13 cellular contexts compared by ENCODE assay signal in the genomic region with DNA sequence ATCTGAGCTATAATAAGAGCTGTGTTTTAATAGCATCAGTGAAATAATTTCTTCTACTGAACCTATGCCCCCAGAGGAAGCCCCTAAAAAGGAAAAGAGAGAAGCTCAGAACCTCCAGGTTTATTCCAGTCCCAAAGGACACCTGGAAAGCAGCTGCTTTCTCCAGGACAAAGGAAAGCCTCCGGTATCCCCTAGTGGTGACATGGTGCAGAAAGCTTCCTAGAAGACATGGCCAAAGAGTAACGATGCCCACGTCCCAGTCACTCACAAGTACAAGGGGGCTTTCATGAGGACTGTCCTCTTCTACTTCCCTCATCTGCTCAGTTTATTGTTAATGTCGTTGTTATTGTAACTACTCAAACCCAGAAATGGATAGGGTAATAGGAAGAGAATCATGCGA.
DNase-seq lines count a peak whose midpoint lies in the region; ATAC-seq and TF ChIP-seq lines count a peak whose summit lies in the region.
"Had no signal": no experiment of that assay in that cellular context is flagged by ENCODE, and none has a peak within 500 bp of the region (broad histone marks: within the 10 kb centered on the region; RNA-seq: fewer than 3 reads in every experiment).

No MANE protein-coding gene starts in this region.

- H3K4me1 Mint-ChIP-seq in neural crest cell: peaks cover 21% of the 10 kb centered on the region

- H2AFZ ChIP-seq in mammary epithelial cell (ENCODE audit: low read depth, low read length): no peak overlapping the region

- no peaks in the 10 kb centered on the region for H3K36me3 Mint-ChIP-seq in neural crest cell (ENCODE audit: low read depth)

- H3K4me3 ChIP-seq in GM06990 (replicated peaks; ENCODE audit: low read depth, low read length): no peak overlapping the region
- H3K4me3 ChIP-seq in LNCaP clone FGC (ENCODE audit: low read depth, low read length): no peak overlapping the region
- H3K4me3 ChIP-seq in mammary epithelial cell (replicated peaks in 1 of 3; ENCODE audit: insufficient read depth in 1 of 3, low read depth in 2 of 3, low read length in 3 of 3): no peak overlapping the region
- no peak overlapping the region for H3K4me3 ChIP-seq in tibial artery
- H3K4me3 ChIP-seq: SJCRH30 had no signal

- no peak overlapping the region for H3K27ac Mint-ChIP-seq in neural crest cell (ENCODE audit: unreplicated experiment)

- H3K79me2 ChIP-seq in mammary epithelial cell (ENCODE audit: insufficient read depth, low read length): no peaks in the 10 kb centered on the region

- no TSS peak for BruUV-seq in mammary epithelial cell (replicated peaks; lab: Mats Ljungman, UMichigan)

- no peaks in the 10 kb centered on the region for H3K9me3 Mint-ChIP-seq in neural crest cell

- dilution Hi-C loops in mammary epithelial cell (cut with HindIII; ENCODE audit: low sequenced_read_pairs): no loop called here

- no peak overlapping the region for H3K9ac ChIP-seq in mammary epithelial cell (ENCODE audit: insufficient read depth, low read length)

- 43% methylated on average over 5 of the region's 5 CpGs for WGBS in mammary epithelial cell (ENCODE audit: low coverage, missing lambda C conversion rate)

- H3K27me3 Mint-ChIP-seq in neural crest cell (ENCODE audit: low read depth): no peaks in the 10 kb centered on the region

- H3K4me1 ChIP-seq in mammary epithelial cell (ENCODE audit: insufficient read depth, low read length): no peaks in the 10 kb centered on the region
- H3K4me1 ChIP-seq in tibial artery: no peaks in the 10 kb centered on the region
- H3K4me1 ChIP-seq: SJCRH30 had no signal

- no peaks in the 10 kb centered on the region for H3K36me3 ChIP-seq in GM06990 (ENCODE audit: control insufficient read depth, insufficient read depth, low read length)
- no peaks in the 10 kb centered on the region for H3K36me3 ChIP-seq in mammary epithelial cell (ENCODE audit: insufficient read depth, low read length)
- H3K36me3 ChIP-seq in tibial artery: peaks cover 12 to 43% (median 35%) of the 10 kb centered on the region in 3 donors
- H3K36me3 ChIP-seq: SJCRH30 had no signal

- no peak for ATAC-seq in HG03439 (IDR thresholded peaks at IDR 0.05; ENCODE audit: unreplicated experiment)

- H3K9me3 ChIP-seq in mammary epithelial cell (replicated peaks; ENCODE audit: insufficient read depth, low read length) (no peaks in the 10 kb centered on the region), tibial artery (no peaks in the 10 kb centered on the region)
- H3K9me3 ChIP-seq: SJCRH30 had no signal

- no peak for DNase-seq in GM06990 (ENCODE audit: extremely low read depth, insufficient read length)
- no peak for DNase-seq in LNCaP clone FGC (ENCODE audit: low read depth)
- peak; percentile 3 for DNase-seq in mammary epithelial cell
- no peak for DNase-seq in neural crest cell (ENCODE audit: low read depth, low spot score)
- no peak for DNase-seq in RKO (ENCODE audit: low spot score)
- DNase-seq in tibial artery: no peak
- DNase-seq: GDM1; left cardiac atrium; NCI-H2107; stimulated activated CD4-positive, alpha-beta T cell treated with anti-CD3 and anti-CD28 coated beads, Interleukin-2, amount 100 ng/mL, for 48 hours had no signal

- no peak overlapping the region for H3K27ac ChIP-seq in mammary epithelial cell (ENCODE audit: insufficient read depth, low read depth, low read length)
- no peak overlapping the region for H3K27ac ChIP-seq in tibial artery
- H3K27ac ChIP-seq: epithelial cell of prostate, SJCRH30 had no signal

- in situ Hi-C loops in mammary epithelial cell (cut with MboI; ENCODE audit: low sequenced_read_pairs in 2 of 2): no loop called here

- no peak overlapping the region for H3K4me3 Mint-ChIP-seq in neural crest cell

- H4K20me1 ChIP-seq in mammary epithelial cell (ENCODE audit: insufficient read depth, low read length): no peaks in the 10 kb centered on the region

- TF ChIP-seq CTCF in GM06990 (IDR thresholded peaks at IDR 0.05; ENCODE audit: insufficient read depth, low read length, poor library complexity, severe bottlenecking) (peak; percentile 26), LNCaP clone FGC (IDR thresholded peaks at IDR 0.05; ENCODE audit: control insufficient read depth, extremely low read depth, insufficient read depth) (peak; percentile 46), mammary epithelial cell (conservative IDR thresholded peaks at IDR 0.05 in 1 of 2, IDR thresholded peaks at IDR 0.05 in 1 of 2; ENCODE audit: extremely low read depth in 1 of 2, insufficient read depth in 1 of 2, low read depth in 1 of 2, low read length in 2 of 2) (peak; percentile 10 to 22), neural crest cell (conservative IDR thresholded peaks at IDR 0.05) (peak; percentile 48), tibial artery (IDR thresholded peaks at IDR 0.05) (no peak)

- H3K27me3 ChIP-seq in GM06990 (replicated peaks; ENCODE audit: control insufficient read depth, insufficient read depth, low read length): no peaks in the 10 kb centered on the region
- no peaks in the 10 kb centered on the region for H3K27me3 ChIP-seq in mammary epithelial cell (ENCODE audit: insufficient read depth, low read length)
- H3K27me3 ChIP-seq in tibial artery: no peaks in the 10 kb centered on the region
- H3K27me3 ChIP-seq: SJCRH30 had no signal

- CTCF ChIA-PET in mammary epithelial cell (lab: Charles Lee; ENCODE audit: low non-redundant PET): no interaction called here

- no peak overlapping the region for H3K4me2 ChIP-seq in mammary epithelial cell (ENCODE audit: insufficient read depth, low read depth, low read length)

- intact Hi-C loops in mammary epithelial cell (cut with micrococcal nuclease) (no loop called here), tibial artery (cut with DNase I; ENCODE audit: low total_unique reads) (no loop called here)

Comparison
In these comparisons a context has a peak if more than half of its experiments do, and no peak if none do; other contexts are left out.
1. CTCF ChIP-seq: peak in GM06990 (single experiment), LNCaP clone FGC (single experiment), mammary epithelial cell (2 of 2) and neural crest cell (single experiment); none in tibial artery (0 of 2).